ENCODE assay signal across 27 cellular contexts in genomic region chr18:72638353-72638752, GRCh38.
"Had no signal": no experiment of that assay in that cellular context is flagged by ENCODE, and none has a peak within 500 bp of the region (broad histone marks: within the 10 kb centered on the region; RNA-seq: fewer than 3 reads in every experiment).

No MANE protein-coding gene starts in this region.

- H3K27ac ChIP-seq: ascending aorta, breast epithelium, coronary artery, esophagus muscularis mucosa, gastroesophageal sphincter, WERI-Rb-1 had no signal

- H3K4me3 ChIP-seq: ascending aorta, breast epithelium, coronary artery, esophagus muscularis mucosa, gastroesophageal sphincter had no signal

- H3K27me3 ChIP-seq: ascending aorta, breast epithelium, esophagus muscularis mucosa had no signal

- H3K4me1 ChIP-seq: ascending aorta, breast epithelium, esophagus muscularis mucosa, gastroesophageal sphincter had no signal

- H3K36me3 ChIP-seq: ascending aorta, breast epithelium, esophagus muscularis mucosa, gastroesophageal sphincter, WERI-Rb-1 had no signal

- H3K9me3 ChIP-seq: ascending aorta, breast epithelium, esophagus muscularis mucosa, gastroesophageal sphincter had no signal

- DNase-seq: activated B cell treated with CpG ODN at 0.5 μM for 24 hours; activated CD4-positive, alpha-beta memory T cell treated with anti-CD3 and anti-CD28 coated beads for 36 hours; activated CD4-positive, alpha-beta T cell treated with anti-CD3 and anti-CD28 coated beads for 36 hours; activated CD4-positive, alpha-beta T cell treated with anti-CD3 and anti-CD28 coated beads, Interleukin-2, amount 10 ng/mL, durations not matched to agents 24 days and 14 days; activated CD8-positive, alpha-beta memory T cell treated with anti-CD3 and anti-CD28 coated beads, Interleukin-2, amount 10 ng/mL, durations not matched to agents 7 days and 5 days; activated CD8-positive, alpha-beta memory T cell treated with anti-CD3 and anti-CD28 coated beads, Interleukin-2, amount 50 U/mL, for 4 hours; activated CD8-positive, alpha-beta T cell treated with anti-CD3 and anti-CD28 coated beads, Interleukin-2, amount 10 ng/mL, durations not matched to agents 7 days and 5 days; activated effector memory CD4-positive, alpha-beta T cell treated with anti-CD3 and anti-CD28 coated beads, Interleukin-2, amount 50 U/mL, for 16 hours; activated naive CD4-positive, alpha-beta T cell treated with anti-CD3 and anti-CD28 coated beads, Interleukin-2, amount 10 ng/mL, durations not matched to agents 7 days and 5 days; activated naive CD8-positive, alpha-beta T cell treated with anti-CD3 and anti-CD28 coated beads, Interleukin-2, amount 10 ng/mL, durations not matched to agents 7 days and 5 days; activated T-cell treated with anti-CD3 and anti-CD28 coated beads, Interleukin-2, amount 50 U/mL, for 1 hour; activated T-cell treated with anti-CD3 and anti-CD28 coated beads, Interleukin-2, amount 50 U/mL, for 48 hours; effector CD4-positive, alpha-beta T cell; effector memory CD8-positive, alpha-beta T cell; erythroblast; foreskin melanocyte; head of caudate nucleus; SW 1271; T-helper 1 cell; T-helper 17 cell; T1000; WERI-Rb-1 had no signal
